24 cellular contexts compared by ENCODE assay signal in the genomic region with DNA sequence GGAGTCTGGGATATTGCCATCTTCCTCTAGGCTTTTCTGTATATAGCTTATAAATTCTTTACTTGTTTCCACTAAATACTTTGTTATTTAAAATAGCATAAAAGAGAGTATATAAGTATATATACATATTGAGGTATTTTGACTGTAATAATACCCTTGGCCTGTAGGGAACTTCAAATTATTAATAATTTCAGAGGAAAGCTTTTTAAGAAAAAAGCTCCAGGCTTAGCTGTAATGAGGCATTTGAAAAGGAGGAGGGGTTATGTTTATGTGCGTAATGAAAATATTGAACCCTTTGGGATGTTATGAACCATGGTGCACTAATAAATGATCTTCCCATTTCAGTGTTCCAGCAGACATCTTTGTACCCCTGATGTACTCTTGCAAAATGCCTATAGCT.
DNase-seq lines count a peak whose midpoint lies in the region; ATAC-seq, FAIRE-seq and TF ChIP-seq lines count a peak whose summit lies in the region.
"Had no signal": no experiment of that assay in that cellular context is flagged by ENCODE, and none has a peak within 500 bp of the region (broad histone marks: within the 10 kb centered on the region; RNA-seq: fewer than 3 reads in every experiment).

No MANE protein-coding gene starts in this region.

- no peaks in the 10 kb centered on the region for H3K9me3 Mint-ChIP-seq in astrocyte (ENCODE audit: unreplicated experiment)
- peaks cover 3% of the 10 kb centered on the region for H3K9me3 Mint-ChIP-seq in mesothelial cell of epicardium
- H3K9me3 Mint-ChIP-seq: CD4-positive, alpha-beta T cell had no signal

- WGBS in smooth muscle cell (ENCODE audit: low lambda C conversion rate): 100% methylated on average over 1 of the region's 1 CpG

- DNase-seq in astrocyte (ENCODE audit: low read depth) (no peak), mesothelial cell of epicardium (ENCODE audit: low spot score in 2 of 2, unreplicated experiment in 2 of 2) (no peak), smooth muscle cell (lab: John Stamatoyannopoulos, UW; ENCODE audit: unreplicated experiment) (no peak), NCI-H1417 treated with DMSO at 0.1 percent for 48 hours (lab: John Stamatoyannopoulos, UW) (no peak), iPS-NIHi7 (ENCODE audit: extremely low spot score) (no peak)
- DNase-seq: AML-193; CD4-positive, alpha-beta T cell; DMS79 treated with DMSO at 0.1 percent for 48 hours; GF-D8; NCI-H1092 treated with DMSO at 0.1 percent for 48 hours; NCI-H1436 treated with DMSO at 0.1 percent for 48 hours; NCI-H187 treated with DMSO at 0.1 percent for 48 hours; NCI-H2107; NCI-H446; NCI-H524 treated with DMSO at 0.1 percent for 48 hours; NCI-H774 had no signal

- H3K27ac ChIP-seq in astrocyte (ENCODE audit: low read depth, low read length): no peak overlapping the region
- H3K27ac ChIP-seq in smooth muscle cell (ENCODE audit: low read depth): no peak overlapping the region
- H3K27ac ChIP-seq: BLaER1 treated with 17β-estradiol and CSF1 and Interleukin-3, amounts not matched to agents 10 nM and 100 nM had no signal

- H3K4me2 ChIP-seq in astrocyte (ENCODE audit: low read length) (no peak overlapping the region), smooth muscle cell (no peak overlapping the region)
- H3K4me2 ChIP-seq: BLaER1 treated with 17β-estradiol and CSF1 and Interleukin-3, amounts not matched to agents 10 nM and 100 nM had no signal

- H3K27me3 Mint-ChIP-seq in astrocyte (ENCODE audit: low read depth, unreplicated experiment): no peaks in the 10 kb centered on the region
- no peaks in the 10 kb centered on the region for H3K27me3 Mint-ChIP-seq in mesothelial cell of epicardium (ENCODE audit: low read depth)
- H3K27me3 Mint-ChIP-seq: CD4-positive, alpha-beta T cell had no signal

- H2AFZ ChIP-seq in astrocyte (ENCODE audit: low read depth, low read length): no peak overlapping the region
- no peak overlapping the region for H2AFZ ChIP-seq in smooth muscle cell (ENCODE audit: low read depth)

- peaks cover 7% of the 10 kb centered on the region for H3K4me1 Mint-ChIP-seq in astrocyte (ENCODE audit: low read depth, unreplicated experiment)
- peaks cover 14% of the 10 kb centered on the region for H3K4me1 Mint-ChIP-seq in mesothelial cell of epicardium

- H3K36me3 Mint-ChIP-seq in astrocyte (ENCODE audit: low read depth, unreplicated experiment) (no peaks in the 10 kb centered on the region), mesothelial cell of epicardium (no peaks in the 10 kb centered on the region)

- H4K20me1 ChIP-seq in astrocyte (ENCODE audit: insufficient read depth, low read length) (no peaks in the 10 kb centered on the region), smooth muscle cell (ENCODE audit: low read depth) (no peaks in the 10 kb centered on the region)
- H4K20me1 ChIP-seq: BLaER1 treated with 17β-estradiol and CSF1 and Interleukin-3, amounts not matched to agents 10 nM and 100 nM had no signal

- peak; percentile 14 for TF ChIP-seq CTCF in GM12873 (IDR thresholded peaks at IDR 0.05; ENCODE audit: insufficient read depth, low read depth, low read length, missing control alignments)
- no peak for TF ChIP-seq CTCF in astrocyte (IDR thresholded peaks at IDR 0.05; ENCODE audit: insufficient read depth, low read depth, low read length)
- TF ChIP-seq CTCF in mesothelial cell of epicardium (IDR thresholded peaks at IDR 0.05; ENCODE audit: unreplicated experiment): peak; percentile 68
- TF ChIP-seq CTCF in smooth muscle cell (IDR thresholded peaks at IDR 0.05; ENCODE audit: borderline replicate concordance, insufficient read depth, poor library complexity, severe bottlenecking): peak; percentile 13

- H3K9ac ChIP-seq in astrocyte (ENCODE audit: low read length): no peak overlapping the region
- no peak overlapping the region for H3K9ac ChIP-seq in smooth muscle cell (ENCODE audit: low read depth)
- H3K9ac ChIP-seq: BLaER1 treated with 17β-estradiol and CSF1 and Interleukin-3, amounts not matched to agents 10 nM and 100 nM had no signal

- H3K27ac Mint-ChIP-seq in astrocyte (ENCODE audit: unreplicated experiment) (no peak overlapping the region), mesothelial cell of epicardium (no peak overlapping the region)
- H3K27ac Mint-ChIP-seq: CD4-positive, alpha-beta T cell had no signal

- H3K27me3 ChIP-seq in astrocyte (ENCODE audit: insufficient read depth, low read length) (no peaks in the 10 kb centered on the region), smooth muscle cell (ENCODE audit: low read depth) (no peaks in the 10 kb centered on the region)

- peak; percentile 5 for FAIRE-seq in astrocyte (lab: Jason Lieb, UNC)
- FAIRE-seq: GM12892, GM19239, H54, HepG2, K562 had no signal

- H3K4me3 Mint-ChIP-seq in astrocyte (ENCODE audit: unreplicated experiment) (no peak overlapping the region), mesothelial cell of epicardium (no peak overlapping the region)
- H3K4me3 Mint-ChIP-seq: CD4-positive, alpha-beta T cell had no signal

- H3F3A ChIP-seq in smooth muscle cell (ENCODE audit: low read depth): peaks cover 4% of the 10 kb centered on the region

- H3K4me3 ChIP-seq in astrocyte (ENCODE audit: insufficient read depth, low read depth, low read length): no peak overlapping the region
- H3K4me3 ChIP-seq in smooth muscle cell: no peak overlapping the region
- H3K4me3 ChIP-seq: BLaER1 treated with 17β-estradiol and CSF1 and Interleukin-3, amounts not matched to agents 10 nM and 100 nM; K562 had no signal

- H3K4me1 ChIP-seq in astrocyte (ENCODE audit: insufficient read depth, low read length) (no peaks in the 10 kb centered on the region), smooth muscle cell (ENCODE audit: low read depth) (peaks cover 19% of the 10 kb centered on the region)
- H3K4me1 ChIP-seq: BLaER1 treated with 17β-estradiol and CSF1 and Interleukin-3, amounts not matched to agents 10 nM and 100 nM had no signal

- ATAC-seq in GM21423 (IDR thresholded peaks at IDR 0.05; ENCODE audit: unreplicated experiment): no peak
- ATAC-seq: HepG2, K562 had no signal

- H3K9me3 ChIP-seq in astrocyte (ENCODE audit: insufficient read depth, low read depth, low read length) (no peaks in the 10 kb centered on the region), smooth muscle cell (replicated peaks; ENCODE audit: low read depth) (no peaks in the 10 kb centered on the region)
- H3K9me3 ChIP-seq: BLaER1 treated with 17β-estradiol and CSF1 and Interleukin-3, amounts not matched to agents 10 nM and 100 nM had no signal

- H3K79me2 ChIP-seq in astrocyte (ENCODE audit: insufficient read depth, low read length) (no peaks in the 10 kb centered on the region), smooth muscle cell (ENCODE audit: low read depth) (no peaks in the 10 kb centered on the region)

- H3K36me3 ChIP-seq in astrocyte (ENCODE audit: insufficient read depth, low read length): no peaks in the 10 kb centered on the region
- no peaks in the 10 kb centered on the region for H3K36me3 ChIP-seq in smooth muscle cell (ENCODE audit: low read depth)
- H3K36me3 ChIP-seq: BLaER1 treated with 17β-estradiol and CSF1 and Interleukin-3, amounts not matched to agents 10 nM and 100 nM had no signal
